8 cellular contexts compared by ENCODE assay signal in genomic region chr12:89353823-89354629, GRCh38. TPM values are rescaled to one million over a fixed set of nuclear protein-coding genes. Genes with fewer than 3 reads are reported as not detected.
DNase-seq lines count a peak whose midpoint lies in the region; ATAC-seq and TF ChIP-seq lines count a peak whose summit lies in the region.

No MANE protein-coding gene starts in this region.

- H3K36me3 Mint-ChIP-seq in IgD-negative memory B cell: peaks cover 2% of the 10 kb centered on the region

- H3K27ac Mint-ChIP-seq in IgD-negative memory B cell: peak overlapping the region; percentile 89 to 98 (median 95)

- peaks cover 24 to 46% (median 39%) of the 10 kb centered on the region in 3 donors for H3K4me1 Mint-ChIP-seq in IgD-negative memory B cell

- H3K27ac ChIP-seq in heart right ventricle (peak overlapping the region; percentile 92 to 100 (median 99)), aorta (ENCODE audit: low read depth in 1 of 2, low read length in 2 of 2) (peak overlapping the region; percentile 69 to 70)

- no peaks in the 10 kb centered on the region for H3K9me3 ChIP-seq in heart right ventricle
- no peaks in the 10 kb centered on the region for H3K9me3 ChIP-seq in aorta (ENCODE audit: control insufficient read depth, low read length)

- peak overlapping the region; percentile 95 to 99 (median 98) for H3K4me3 Mint-ChIP-seq in IgD-negative memory B cell

- H3K4me3 ChIP-seq in heart right ventricle (peak overlapping the region; percentile 66 to 94 (median 82)), aorta (ENCODE audit: low read length in 2 of 2) (peak overlapping the region; percentile 36 to 45)

- intact Hi-C loops in heart right ventricle (cut with DNase I): loop anchor here (2.0 to 10.0 kb wide), 18 partner anchors 19 to 303 kb away; partner anchors contain the start of genes POC1B (in 4 of the 10) and GALNT4 (in 3 of the 10)
- intact Hi-C loops in posterior cingulate gyrus (cut with DNase I): loop anchor here (5.0 to 10.0 kb wide), 2 partner anchors 108 to 299 kb away; no protein-coding TSS in a partner anchor
- intact Hi-C loops in aorta (cut with DNase I): loop anchor here (2.0 to 10.0 kb wide), 7 partner anchors 47 to 351 kb away; partner anchors contain the start of genes ATP2B1 (in 1 of the 2) and POC1B (in 1 of the 2)

- H3K4me1 ChIP-seq in heart right ventricle (peaks cover 0 to 40% (median 29%) of the 10 kb centered on the region in 9 donors), aorta (ENCODE audit: control insufficient read depth in 1 of 2, insufficient read depth in 2 of 2, low read length in 2 of 2) (peaks cover 0 to 6% of the 10 kb centered on the region in 2 donors)

- H3K27me3 Mint-ChIP-seq in IgD-negative memory B cell: peaks cover 2% of the 10 kb centered on the region

- TF ChIP-seq POLR2A in GM19193 (IDR thresholded peaks at IDR 0.05; ENCODE audit: extremely low read depth, insufficient read depth, insufficient read length): peak; percentile 28

- no peak for TF ChIP-seq CTCF in heart right ventricle (IDR thresholded peaks at IDR 0.05)

- WGBS in heart right ventricle, 2 donors: 0 to 1% methylated on average over 74 to 75 of the region's 75 CpGs
- 0% methylated on average over 65 to 75 of the region's 75 CpGs for whole genome bisulfite sequencing in aorta, 2 donors

- no peaks in the 10 kb centered on the region for H3K27me3 ChIP-seq in heart right ventricle
- no peaks in the 10 kb centered on the region for H3K27me3 ChIP-seq in aorta (ENCODE audit: control insufficient read depth in 1 of 2, insufficient read depth in 2 of 2, low read length in 1 of 2)

- in situ Hi-C loops in SK-MEL-5 (cut with HindIII; ENCODE audit: low pct_unique_long_range_greater_than_20kb, low sequenced_read_pairs): no loop called here

- H3K9me3 Mint-ChIP-seq in IgD-negative memory B cell: no peaks in the 10 kb centered on the region

- DNase-seq in AG08396 (ENCODE audit: low spot score): peak; percentile 75
- DNase-seq in SK-MEL-5 (ENCODE audit: low read depth, low spot score): peak; percentile 62
- DNase-seq in activated naive CD8-positive, alpha-beta T cell treated with anti-CD3 and anti-CD28 coated beads, Interleukin-2, amount 50 U/mL, for 16 hours (ENCODE audit: low read depth, low spot score): peak; percentile 22
- DNase-seq in heart right ventricle: peak; percentile 81 to 87
- DNase-seq in posterior cingulate gyrus: peak in 9 of 10 donors; percentile 40 to 93 (median 56)
- peak; percentile 86 to 92 for DNase-seq in aorta

- H3K36me3 ChIP-seq in heart right ventricle: peaks cover 0 to 23% (median 0%) of the 10 kb centered on the region in 9 donors
- H3K36me3 ChIP-seq in aorta (ENCODE audit: control insufficient read depth in 1 of 2, insufficient read depth in 2 of 2, low read length in 1 of 2): no peaks in the 10 kb centered on the region

- peak; percentile 45 to 78 (median 50) for ATAC-seq in heart right ventricle
- peak; percentile 64 for ATAC-seq in aorta (ENCODE audit: low FRiP score)

RNA-seq across cellular contexts. Expression of gene DUSP6, which starts 1.7 kb away (rescaled TPM):
- polyA plus RNA-seq in IgD-negative memory B cell: 7.7 TPM
- 222 and 229 TPM in 2 replicates for total RNA-seq in SK-MEL-5 (2014; rRNA removed; shearing (Covaris generic))
- polyA plus RNA-seq in SK-MEL-5 (2015; cell fraction: cytosol; rRNA removed): 176 and 208 TPM in 2 replicates
- 369 and 370 TPM in 2 replicates for polyA plus RNA-seq in SK-MEL-5 (2015; cell fraction: nucleus; rRNA removed)
- 10 to 100 TPM; 19.7 to 43.4 (median 26.0) TPM for total RNA-seq in heart right ventricle
- polyA plus RNA-seq in heart right ventricle: 10 to 100 TPM in 1 of 2 donors, 1 to 10 TPM in 1; 9.4 to 23.4 TPM
- 10 to 100 TPM; 94.6 to 96.8 TPM for total RNA-seq in aorta
- 10 to 100 TPM; 19.8 to 33.4 TPM for polyA plus RNA-seq in aorta

Comparison
In these comparisons a context has a peak if more than half of its experiments do, and no peak if none do; other contexts are left out.
1. Peak in every context shown above with its lines: DNase-seq, ATAC-seq, H3K4me3 ChIP-seq and H3K27ac ChIP-seq.
2. DNase-seq: peak in every context shown above with its lines; median percentile 89 in aorta; 84 in heart right ventricle; 75 in AG08396; 62 in SK-MEL-5; 56 in posterior cingulate gyrus; 22 in activated naive CD8-positive, alpha-beta T cell treated with anti-CD3 and anti-CD28 coated beads, Interleukin-2, amount 50 U/mL, for 16 hours.